ENCODE assay signal across 7 cellular contexts in genomic region chr1:42736152-42736551, GRCh38. TPM values are rescaled to one million over a fixed set of nuclear protein-coding genes. Genes with fewer than 3 reads are reported as not detected.
DNase-seq lines count a peak whose midpoint lies in the region; ATAC-seq and TF ChIP-seq lines count a peak whose summit lies in the region.
"Had no signal": no experiment of that assay in that cellular context is flagged by ENCODE, and none has a peak within 500 bp of the region (broad histone marks: within the 10 kb centered on the region; RNA-seq: fewer than 3 reads in every experiment).

No MANE protein-coding gene starts in this region.

- H3K9me3 ChIP-seq in AG04450 (ENCODE audit: control insufficient read depth, insufficient read depth, low read length) = no peaks in the 10 kb centered on the region; the same call in 1 of the 2 replicates
- no peaks in the 10 kb centered on the region for H3K9me3 ChIP-seq in endodermal cell (ENCODE audit: control insufficient read depth, low read length)
- H3K9me3 ChIP-seq in CD4-positive, alpha-beta memory T cell (ENCODE audit: control insufficient read depth in 1 of 2, low read length in 2 of 2) = no peaks in the 10 kb centered on the region

- H3K27me3 ChIP-seq in AG04450 (ENCODE audit: control insufficient read depth, insufficient read depth, low read length) = peaks cover 9% of the 10 kb centered on the region
- H3K27me3 ChIP-seq in endodermal cell (ENCODE audit: control insufficient read depth, insufficient read depth, low read length, poor library complexity, severe bottlenecking) = no peaks in the 10 kb centered on the region
- no peaks in the 10 kb centered on the region for H3K27me3 ChIP-seq in CD4-positive, alpha-beta memory T cell (ENCODE audit: insufficient read depth, low read length)

- CTCF ChIA-PET in AG04450 (lab: Charles Lee) = interaction anchor here (1.1 kb wide), 1 partner anchor 17 kb away, joined by 4 read pairs; no protein-coding TSS in a partner anchor
- CTCF ChIA-PET in CD4-positive, alpha-beta memory T cell (lab: Charles Lee; ENCODE audit: partially characterized antibody) = no interaction called here

- H3K4me3 ChIP-seq in AG04450 (ENCODE audit: low read depth, low read length) (no peak overlapping the region), endodermal cell (ENCODE audit: low read length) (no peak overlapping the region)
- H3K4me3 ChIP-seq in CD4-positive, alpha-beta memory T cell (ENCODE audit: low read length in 2 of 2) = no peak overlapping the region

- H3K27ac ChIP-seq in AG04450 (ENCODE audit: low read depth, low read length) (no peak overlapping the region), endodermal cell (ENCODE audit: low read depth, low read length) (no peak overlapping the region)
- H3K27ac ChIP-seq in CD4-positive, alpha-beta memory T cell (ENCODE audit: low read depth, low read length) = no peak overlapping the region

- peaks cover 6% of the 10 kb centered on the region for H3K36me3 Mint-ChIP-seq in endodermal cell (ENCODE audit: low read depth)
- no peaks in the 10 kb centered on the region for H3K36me3 Mint-ChIP-seq in CD4-positive, alpha-beta memory T cell

- H3K4me1 ChIP-seq in endodermal cell (ENCODE audit: control insufficient read depth, insufficient read depth, low read length) = peaks cover 6% of the 10 kb centered on the region
- no peaks in the 10 kb centered on the region for H3K4me1 ChIP-seq in CD4-positive, alpha-beta memory T cell (ENCODE audit: insufficient read depth, low read length)

- no peaks in the 10 kb centered on the region for H3K36me3 ChIP-seq in endodermal cell (ENCODE audit: control insufficient read depth, insufficient read depth, low read length)
- no peaks in the 10 kb centered on the region for H3K36me3 ChIP-seq in CD4-positive, alpha-beta memory T cell (ENCODE audit: insufficient read depth, low read length)

- intact Hi-C loops in CD4-positive, alpha-beta memory T cell (cut with micrococcal nuclease) = no loop called here

- POLR2A ChIA-PET in AG04450 (lab: Yijun Ruan, JAX) = no interaction called here
- POLR2A ChIA-PET in CD4-positive, alpha-beta memory T cell (lab: Charles Lee; ENCODE audit: partially characterized antibody) = no interaction called here

- H3K27me3 Mint-ChIP-seq in endodermal cell (ENCODE audit: insufficient read depth) = no peaks in the 10 kb centered on the region
- peaks cover 0 to 2% of the 10 kb centered on the region in 2 donors for H3K27me3 Mint-ChIP-seq in CD4-positive, alpha-beta memory T cell

- DNase-seq in AG04450 (ENCODE audit: low read depth, low spot score) = no peak
- DNase-seq in HK-2 (ENCODE audit: unreplicated experiment) = peak; percentile 38
- peak; percentile 87 for DNase-seq in endodermal cell
- DNase-seq in cerebellar cortex (ENCODE audit: low spot score) = no peak
- DNase-seq in CD4-positive, alpha-beta memory T cell = no peak
- DNase-seq: NCI-H510A had no signal

- no peaks in the 10 kb centered on the region for H3K9me3 Mint-ChIP-seq in endodermal cell
- H3K9me3 Mint-ChIP-seq in CD4-positive, alpha-beta memory T cell = no peaks in the 10 kb centered on the region

- no peak overlapping the region for H3K9ac ChIP-seq in endodermal cell (ENCODE audit: extremely low read depth, low read length, poor library complexity, severe bottlenecking)

- H3K4me3 Mint-ChIP-seq in endodermal cell = no peak overlapping the region
- H3K4me3 Mint-ChIP-seq in CD4-positive, alpha-beta memory T cell = no peak overlapping the region

- peaks cover 32% of the 10 kb centered on the region for H3K4me1 Mint-ChIP-seq in endodermal cell
- peaks cover 1 to 12% (median 5%) of the 10 kb centered on the region in 4 donors for H3K4me1 Mint-ChIP-seq in CD4-positive, alpha-beta memory T cell

- ATAC-seq in HG03442 (IDR thresholded peaks at IDR 0.05; ENCODE audit: unreplicated experiment) = no peak

- TF ChIP-seq CTCF in AG04450 (IDR thresholded peaks at IDR 0.05; ENCODE audit: low read depth, low read length) (peak; percentile 43), endodermal cell (conservative IDR thresholded peaks at IDR 0.05) (peak; percentile 67)

- H3K27ac Mint-ChIP-seq in endodermal cell = peak overlapping the region; percentile 53
- H3K27ac Mint-ChIP-seq in CD4-positive, alpha-beta memory T cell = peak overlapping the region in 1 of 7 donors; percentile 22

- 79% methylated on average over 4 of the region's 4 CpGs; no CpG with 5 or more reads in 1 of the 2 experiments for WGBS in endodermal cell (ENCODE audit: insufficient coverage in 1 of 2, insufficient read length in 1 of 2), 2 experiments

RNA-seq across cellular contexts. Expression of gene CLDN19, which starts 3.9 kb away (rescaled TPM):
- polyA plus RNA-seq in AG04450 (2011; rRNA removed) = not detected in 2 replicates
- not detected in 2 replicates for polyA minus RNA-seq in AG04450 (2011; rRNA and poly(A)+ RNA removed)
- 10 to 100 TPM; 31.6 to 32.6 TPM for total RNA-seq in endodermal cell
- 7.2 TPM for polyA plus RNA-seq in endodermal cell (2013, experiment 1 of 2)
- polyA plus RNA-seq in endodermal cell (2013, experiment 2 of 2) = 7.2 TPM
- not detected for total RNA-seq in CD4-positive, alpha-beta memory T cell
- polyA plus RNA-seq in CD4-positive, alpha-beta memory T cell = not detected

RNA-seq across cellular contexts. Expression of gene P3H1, which starts 30.7 kb away (rescaled TPM):
- polyA plus RNA-seq in AG04450 (2011; rRNA removed) = 156 and 188 TPM in 2 replicates
- polyA minus RNA-seq in AG04450 (2011; rRNA and poly(A)+ RNA removed) = 171 and 210 TPM in 2 replicates
- total RNA-seq in endodermal cell = 10 to 100 TPM; 51.7 to 68.3 TPM
- polyA plus RNA-seq in endodermal cell (2013, experiment 1 of 2) = 82.0 TPM
- polyA plus RNA-seq in endodermal cell (2013, experiment 2 of 2) = 76.1 TPM
- total RNA-seq in CD4-positive, alpha-beta memory T cell = 10 to 100 TPM; 52.5 to 56.6 TPM
- polyA plus RNA-seq in CD4-positive, alpha-beta memory T cell = 10 to 100 TPM in 1 of 2 donors, 1 to 10 TPM in 1; 7.5 to 15.3 TPM

RNA-seq across cellular contexts. Expression of gene C1orf50, which starts 30.9 kb away (rescaled TPM):
- 5.4 and 6.4 TPM in 2 replicates for polyA plus RNA-seq in AG04450 (2011; rRNA removed)
- 1.1 and 1.8 TPM in 2 replicates for polyA minus RNA-seq in AG04450 (2011; rRNA and poly(A)+ RNA removed)
- 1 to 10 TPM; 4.8 to 7.3 TPM for total RNA-seq in endodermal cell
- 8.7 TPM for polyA plus RNA-seq in endodermal cell (2013, experiment 1 of 2)
- 11.8 TPM for polyA plus RNA-seq in endodermal cell (2013, experiment 2 of 2)
- total RNA-seq in CD4-positive, alpha-beta memory T cell = 10 to 100 TPM; 20.6 to 20.9 TPM
- 1 to 10 TPM; 2.5 to 8.6 TPM for polyA plus RNA-seq in CD4-positive, alpha-beta memory T cell

RNA-seq across cellular contexts. Expression of gene TMEM269, which starts 48.6 kb away (rescaled TPM):
- polyA plus RNA-seq in AG04450 (2011; rRNA removed) = 0.04 TPM in 1 of 2 replicates, not detected in the other
- polyA minus RNA-seq in AG04450 (2011; rRNA and poly(A)+ RNA removed) = not detected in 2 replicates
- under 1 TPM; 0.20 to 0.66 TPM for total RNA-seq in endodermal cell
- polyA plus RNA-seq in endodermal cell (2013, experiment 1 of 2) = 0.53 TPM
- polyA plus RNA-seq in endodermal cell (2013, experiment 2 of 2) = 0.46 TPM
- total RNA-seq in CD4-positive, alpha-beta memory T cell = under 1 TPM; 0.35 to 0.36 TPM
- not detected for polyA plus RNA-seq in CD4-positive, alpha-beta memory T cell

RNA-seq across cellular contexts. Expression of gene YBX1, which starts 53.9 kb away (rescaled TPM):
- 599 and 636 TPM in 2 replicates for polyA plus RNA-seq in AG04450 (2011; rRNA removed)
- polyA minus RNA-seq in AG04450 (2011; rRNA and poly(A)+ RNA removed) = 444 and 490 TPM in 2 replicates
- total RNA-seq in endodermal cell = 100 to 1,000 TPM; 655 to 668 TPM
- polyA plus RNA-seq in endodermal cell (2013, experiment 1 of 2) = 1,068 TPM
- 1,071 TPM for polyA plus RNA-seq in endodermal cell (2013, experiment 2 of 2)
- total RNA-seq in CD4-positive, alpha-beta memory T cell = 100 to 1,000 TPM; 328 TPM
- polyA plus RNA-seq in CD4-positive, alpha-beta memory T cell = 100 to 1,000 TPM in 1 of 2 donors, 10 to 100 TPM in 1; 69.9 to 107 TPM

Comparison
In these comparisons a context has a peak if more than half of its experiments do, and no peak if none do; other contexts are left out.
1. DNase-seq: peak in HK-2 (single experiment) and endodermal cell (single experiment); none in AG04450 (single experiment), cerebellar cortex (single experiment) and CD4-positive, alpha-beta memory T cell (0 of 5).
2. RNA of gene CLDN19, which starts 3.9 kb away (total RNA-seq): 31.6 to 32.6 TPM in endodermal cell; not detected in CD4-positive, alpha-beta memory T cell; every median in the first group is over 10 times any median in the second.